In the genomic region with DNA sequence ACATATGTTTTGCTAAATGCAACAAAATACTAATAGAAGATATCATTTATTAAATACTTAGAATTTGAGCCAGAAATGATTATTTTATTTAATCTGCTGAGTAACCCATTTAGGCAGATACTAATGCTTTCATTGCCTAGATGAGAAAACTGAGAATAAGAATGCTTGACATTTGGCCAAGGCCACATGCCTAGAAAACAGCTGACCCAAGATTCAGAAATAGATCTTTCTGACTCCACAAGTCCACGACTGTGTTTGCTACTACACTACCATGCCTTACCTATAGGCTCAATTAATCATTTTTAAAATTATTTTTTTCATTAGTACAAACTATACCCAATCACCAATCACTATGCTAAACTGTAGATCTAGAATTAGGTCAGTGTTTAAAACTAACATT, we compare ENCODE assay signal across 15 cellular contexts.
DNase-seq lines count a peak whose midpoint lies in the region; TF ChIP-seq lines count a peak whose summit lies in the region.
"Had no signal": no experiment of that assay in that cellular context is flagged by ENCODE, and none has a peak within 500 bp of the region (broad histone marks: within the 10 kb centered on the region; RNA-seq: fewer than 3 reads in every experiment).

No MANE protein-coding gene starts in this region.

- H3K27ac ChIP-seq in transverse colon (peak overlapping the region in 3 of 4 donors; percentile 1 to 32 (median 25)), coronary artery (no peak overlapping the region)
- H3K27ac ChIP-seq: thoracic aorta had no signal

- no peak for TF ChIP-seq POLR2A in transverse colon (IDR thresholded peaks at IDR 0.05)

- no peak for TF ChIP-seq CTCF in cardiac fibroblast (IDR thresholded peaks at IDR 0.05; ENCODE audit: low read depth, low read length)
- no peak for TF ChIP-seq CTCF in transverse colon (IDR thresholded peaks at IDR 0.05)
- TF ChIP-seq CTCF in GM10266 (IDR thresholded peaks at IDR 0.05; ENCODE audit: control insufficient read depth, insufficient read depth, low read depth, missing control alignments), result no peak
- TF ChIP-seq CTCF in coronary artery (IDR thresholded peaks at IDR 0.05), result no peak

- H3K27me3 ChIP-seq in transverse colon, result no peaks in the 10 kb centered on the region

- no peaks in the 10 kb centered on the region for H3K36me3 ChIP-seq in transverse colon
- H3K36me3 ChIP-seq: thoracic aorta had no signal

- in situ Hi-C loops in transverse colon (cut with MboI; ENCODE audit: low pct_ligation_motif_present in 1 of 4, low pct_unique_long_range_greater_than_20kb in 1 of 4, low sequenced_read_pairs in 3 of 4), result no loop called here

- no peak overlapping the region for H3K4me3 ChIP-seq in cardiac fibroblast (replicated peaks in 1 of 2; ENCODE audit: low read depth in 2 of 2, low read length in 2 of 2)
- H3K4me3 ChIP-seq in transverse colon, result no peak overlapping the region
- H3K4me3 ChIP-seq in coronary artery, result no peak overlapping the region
- H3K4me3 ChIP-seq: thoracic aorta had no signal

- peaks cover 0 to 6% (median 0%) of the 10 kb centered on the region in 4 donors for H3K4me1 ChIP-seq in transverse colon

- TF ChIP-seq EP300 in transverse colon (IDR thresholded peaks at IDR 0.05; ENCODE audit: low read depth), result no peak

- intact Hi-C loops in transverse colon (cut with DNase I; ENCODE audit: low total_unique reads), result no loop called here

- H3K9me3 ChIP-seq in transverse colon, result no peaks in the 10 kb centered on the region
- H3K9me3 ChIP-seq: thoracic aorta had no signal

- 55 to 67% methylated on average over 1 of the region's 1 CpG for WGBS in transverse colon (ENCODE audit: low coverage in 1 of 2), 2 donors

- DNase-seq in NCI-H446 treated with DMSO at 0.1 percent for 48 hours (lab: John Stamatoyannopoulos, UW) (peak; percentile 57), cardiac fibroblast (ENCODE audit: low read depth in 2 of 2) (peak; percentile 20 to 49), iris pigment epithelial cell (ENCODE audit: low read depth) (peak; percentile 33), transverse colon (no peak), GM10266 (ENCODE audit: extremely low spot score) (no peak), medulla oblongata (ENCODE audit: extremely low spot score) (no peak), coronary artery (ENCODE audit: low spot score) (no peak)
- DNase-seq: activated CD4-positive, alpha-beta T cell treated with anti-CD3 and anti-CD28 coated beads, Interleukin-2, amount 50 U/mL, for 1 hour; activated gamma-delta T cell; amniotic stem cell; Calu3; NCI-H1105; NCI-H526 treated with DMSO at 0.1 percent for 48 hours; nephron progenitor cell had no signal

Comparison
In these comparisons a context has a peak if more than half of its experiments do, and no peak if none do; other contexts are left out.
1. DNase-seq: peak in NCI-H446 treated with DMSO at 0.1 percent for 48 hours (single experiment), cardiac fibroblast (2 of 2) and iris pigment epithelial cell (single experiment); none in transverse colon (single experiment), GM10266 (single experiment), medulla oblongata (single experiment) and coronary artery (single experiment).
2. H3K27ac ChIP-seq: peak in transverse colon (3 of 4); none in coronary artery (0 of 2).